Comparison of ENCODE assay signal across 1 cellular context in the genomic region with DNA sequence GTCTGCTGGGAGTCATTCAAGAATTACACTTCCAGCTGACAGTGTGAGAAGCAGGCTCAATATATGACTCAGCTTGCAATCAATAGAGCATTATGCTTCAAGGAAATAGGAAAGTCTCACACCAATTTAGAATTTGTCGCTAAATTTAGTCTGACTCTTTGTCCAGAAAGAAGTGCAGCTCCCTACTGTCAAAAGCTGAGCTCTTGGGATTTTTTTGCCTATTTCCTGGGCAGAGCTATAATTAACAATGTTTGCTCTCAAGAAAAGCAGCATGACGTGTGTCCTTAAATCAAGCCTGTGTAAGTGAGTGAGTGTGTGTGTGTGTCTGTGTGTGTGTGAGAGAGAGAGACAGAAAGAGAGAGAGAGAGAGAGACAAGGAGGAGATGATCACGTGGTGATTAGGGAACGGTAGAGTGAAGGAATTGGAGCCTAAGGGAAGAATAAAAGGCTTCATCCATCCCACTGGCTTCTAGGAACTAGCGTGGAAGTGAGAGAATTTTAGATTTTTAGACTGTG.
TF ChIP-seq lines count a peak whose summit lies in the region.

No MANE protein-coding gene starts in this region.

TF ChIP-seq in HEK293, 187 proteins besides CTCF, POLR2A, EP300 and RAD21 (continued from another document and continues in another):
- TF ChIP-seq ZBTB20 (tag by site-specific recombination; IDR thresholded peaks at IDR 0.05) (peak; percentile 70), RBAK (tag by site-specific recombination; IDR thresholded peaks at IDR 0.05) (0 out of 2 replicates have a peak, but pooled peaks have one; percentile 84), ZBTB48 (tag by site-specific recombination; IDR thresholded peaks at IDR 0.05) (peak; percentile 91), ZNF175 (tag by site-specific recombination; IDR thresholded peaks at IDR 0.05) (no peak), SCRT2 (tag by site-specific recombination; IDR thresholded peaks at IDR 0.05) (no peak), ZNF112 (tag by site-specific recombination; IDR thresholded peaks at IDR 0.05) (peak; percentile 86), ZNF571 (tag by site-specific recombination; IDR thresholded peaks at IDR 0.05) (peak; percentile 85; the same call in 1 of the 2 replicates), ZSCAN30 (tag by site-specific recombination; IDR thresholded peaks at IDR 0.05) (no peak), ZNF121 (tag by site-specific recombination; IDR thresholded peaks at IDR 0.05) (no peak), ZNF248 (tag by site-specific recombination; IDR thresholded peaks at IDR 0.05) (peak; percentile 87; the same call in 1 of the 2 replicates), GLIS2 (tag by site-specific recombination; IDR thresholded peaks at IDR 0.05) (no peak), ZNF449 (tag by site-specific recombination; IDR thresholded peaks at IDR 0.05) (no peak), ZIC2 (tag by site-specific recombination; IDR thresholded peaks at IDR 0.05) (peak; percentile 97), ZNF148 (tag by site-specific recombination; IDR thresholded peaks at IDR 0.05; ENCODE audit: borderline replicate concordance) (peak; percentile 95), ZNF324 (tag by site-specific recombination; IDR thresholded peaks at IDR 0.05) (peak; percentile 96), ZNF585B (tag by site-specific recombination; IDR thresholded peaks at IDR 0.05) (no peak), ZBTB8A (tag by site-specific recombination; IDR thresholded peaks at IDR 0.05) (peak; percentile 65), ZNF24 (tag by site-specific recombination; IDR thresholded peaks at IDR 0.05) (peak; percentile 73; the same call in 1 of the 2 replicates), SALL2 (tag by site-specific recombination; IDR thresholded peaks at IDR 0.05; ENCODE audit: borderline replicate concordance) (peak; percentile 68; the same call in 1 of the 2 replicates), ZNF76 (tag by site-specific recombination; IDR thresholded peaks at IDR 0.05; ENCODE audit: borderline replicate concordance, low read depth) (0 out of 2 replicates have a peak, but pooled peaks have one; percentile 26), ZNF791 (tag by site-specific recombination; IDR thresholded peaks at IDR 0.05) (no peak), ZNF560 (tag by site-specific recombination; IDR thresholded peaks at IDR 0.05; ENCODE audit: borderline replicate concordance) (no peak), ZNF23 (tag by site-specific recombination; IDR thresholded peaks at IDR 0.05; ENCODE audit: borderline replicate concordance) (peak; percentile 58; the same call in 1 of the 2 replicates), MZF1 (tag by site-specific recombination; IDR thresholded peaks at IDR 0.05; ENCODE audit: borderline replicate concordance) (0 out of 2 replicates have a peak, but pooled peaks have one; percentile 34), MYNN (tag by site-specific recombination; IDR thresholded peaks at IDR 0.05; ENCODE audit: borderline replicate concordance) (0 out of 2 replicates have a peak, but pooled peaks have one; percentile 78), BCL6B (tag by site-specific recombination; IDR thresholded peaks at IDR 0.05) (peak; percentile 91), ZSCAN23 (tag by site-specific recombination; IDR thresholded peaks at IDR 0.05) (no peak), ZNF362 (tag by site-specific recombination; IDR thresholded peaks at IDR 0.05) (peak; percentile 76), ZNF423 (tag by site-specific recombination; IDR thresholded peaks at IDR 0.05) (0 out of 2 replicates have a peak, but pooled peaks have one; percentile 58), ZBTB7A (tag by site-specific recombination; IDR thresholded peaks at IDR 0.05; ENCODE audit: low read depth) (peak; percentile 74; the same call in 1 of the 2 replicates), AEBP2 (tag by site-specific recombination; IDR thresholded peaks at IDR 0.05; ENCODE audit: borderline replicate concordance) (0 out of 2 replicates have a peak, but pooled peaks have one; percentile 15), ZNF394 (tag by site-specific recombination; IDR thresholded peaks at IDR 0.05; ENCODE audit: borderline replicate concordance) (0 out of 2 replicates have a peak, but pooled peaks have one; percentile 43), ZNF521 (tag by site-specific recombination; IDR thresholded peaks at IDR 0.05) (no peak), ZNF580 (tag by site-specific recombination; IDR thresholded peaks at IDR 0.05) (peak; percentile 92), ZNF658 (tag by site-specific recombination; IDR thresholded peaks at IDR 0.05) (no peak), ZNF558 (tag by site-specific recombination; IDR thresholded peaks at IDR 0.05) (peak; percentile 84)
- TF ChIP-seq, protein P1, sequence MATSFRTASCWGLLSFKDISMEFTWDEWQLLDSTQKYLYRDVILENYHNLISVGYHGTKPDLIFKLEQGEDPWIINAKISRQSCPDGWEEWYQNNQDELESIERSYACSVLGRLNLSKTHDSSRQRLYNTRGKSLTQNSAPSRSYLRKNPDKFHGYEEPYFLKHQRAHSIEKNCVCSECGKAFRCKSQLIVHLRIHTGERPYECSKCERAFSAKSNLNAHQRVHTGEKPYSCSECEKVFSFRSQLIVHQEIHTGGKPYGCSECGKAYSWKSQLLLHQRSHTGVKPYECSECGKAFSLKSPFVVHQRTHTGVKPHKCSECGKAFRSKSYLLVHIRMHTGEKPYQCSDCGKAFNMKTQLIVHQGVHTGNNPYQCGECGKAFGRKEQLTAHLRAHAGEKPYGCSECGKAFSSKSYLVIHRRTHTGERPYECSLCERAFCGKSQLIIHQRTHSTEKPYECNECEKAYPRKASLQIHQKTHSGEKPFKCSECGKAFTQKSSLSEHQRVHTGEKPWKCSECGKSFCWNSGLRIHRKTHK (tag by site-specific recombination; IDR thresholded peaks at IDR 0.05), result peak; percentile 61; the same call in 1 of the 2 replicates
- TF ChIP-seq, protein P2, sequence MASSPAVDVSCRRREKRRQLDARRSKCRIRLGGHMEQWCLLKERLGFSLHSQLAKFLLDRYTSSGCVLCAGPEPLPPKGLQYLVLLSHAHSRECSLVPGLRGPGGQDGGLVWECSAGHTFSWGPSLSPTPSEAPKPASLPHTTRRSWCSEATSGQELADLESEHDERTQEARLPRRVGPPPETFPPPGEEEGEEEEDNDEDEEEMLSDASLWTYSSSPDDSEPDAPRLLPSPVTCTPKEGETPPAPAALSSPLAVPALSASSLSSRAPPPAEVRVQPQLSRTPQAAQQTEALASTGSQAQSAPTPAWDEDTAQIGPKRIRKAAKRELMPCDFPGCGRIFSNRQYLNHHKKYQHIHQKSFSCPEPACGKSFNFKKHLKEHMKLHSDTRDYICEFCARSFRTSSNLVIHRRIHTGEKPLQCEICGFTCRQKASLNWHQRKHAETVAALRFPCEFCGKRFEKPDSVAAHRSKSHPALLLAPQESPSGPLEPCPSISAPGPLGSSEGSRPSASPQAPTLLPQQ (tag by site-specific recombination; IDR thresholded peaks at IDR 0.05), result peak; percentile 93
- TF ChIP-seq, protein P3, sequence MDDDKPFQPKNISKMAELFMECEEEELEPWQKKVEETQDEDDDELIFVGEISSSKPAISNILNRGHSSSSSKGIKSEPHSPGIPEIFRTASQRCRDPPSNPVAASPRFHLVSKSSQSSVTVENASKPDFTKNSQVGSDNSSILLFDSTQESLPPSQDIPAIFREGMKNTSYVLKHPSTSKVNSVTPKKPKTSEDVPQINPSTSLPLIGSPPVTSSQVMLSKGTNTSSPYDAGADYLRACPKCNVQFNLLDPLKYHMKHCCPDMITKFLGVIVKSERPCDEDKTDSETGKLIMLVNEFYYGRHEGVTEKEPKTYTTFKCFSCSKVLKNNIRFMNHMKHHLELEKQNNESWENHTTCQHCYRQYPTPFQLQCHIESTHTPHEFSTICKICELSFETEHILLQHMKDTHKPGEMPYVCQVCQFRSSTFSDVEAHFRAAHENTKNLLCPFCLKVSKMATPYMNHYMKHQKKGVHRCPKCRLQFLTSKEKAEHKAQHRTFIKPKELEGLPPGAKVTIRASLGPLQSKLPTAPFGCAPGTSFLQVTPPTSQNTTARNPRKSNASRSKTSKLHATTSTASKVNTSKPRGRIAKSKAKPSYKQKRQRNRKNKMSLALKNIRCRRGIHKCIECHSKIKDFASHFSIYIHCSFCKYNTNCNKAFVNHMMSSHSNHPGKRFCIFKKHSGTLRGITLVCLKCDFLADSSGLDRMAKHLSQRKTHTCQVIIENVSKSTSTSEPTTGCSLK (tag by site-specific recombination; IDR thresholded peaks at IDR 0.05), result no peak
- TF ChIP-seq, protein P4, sequence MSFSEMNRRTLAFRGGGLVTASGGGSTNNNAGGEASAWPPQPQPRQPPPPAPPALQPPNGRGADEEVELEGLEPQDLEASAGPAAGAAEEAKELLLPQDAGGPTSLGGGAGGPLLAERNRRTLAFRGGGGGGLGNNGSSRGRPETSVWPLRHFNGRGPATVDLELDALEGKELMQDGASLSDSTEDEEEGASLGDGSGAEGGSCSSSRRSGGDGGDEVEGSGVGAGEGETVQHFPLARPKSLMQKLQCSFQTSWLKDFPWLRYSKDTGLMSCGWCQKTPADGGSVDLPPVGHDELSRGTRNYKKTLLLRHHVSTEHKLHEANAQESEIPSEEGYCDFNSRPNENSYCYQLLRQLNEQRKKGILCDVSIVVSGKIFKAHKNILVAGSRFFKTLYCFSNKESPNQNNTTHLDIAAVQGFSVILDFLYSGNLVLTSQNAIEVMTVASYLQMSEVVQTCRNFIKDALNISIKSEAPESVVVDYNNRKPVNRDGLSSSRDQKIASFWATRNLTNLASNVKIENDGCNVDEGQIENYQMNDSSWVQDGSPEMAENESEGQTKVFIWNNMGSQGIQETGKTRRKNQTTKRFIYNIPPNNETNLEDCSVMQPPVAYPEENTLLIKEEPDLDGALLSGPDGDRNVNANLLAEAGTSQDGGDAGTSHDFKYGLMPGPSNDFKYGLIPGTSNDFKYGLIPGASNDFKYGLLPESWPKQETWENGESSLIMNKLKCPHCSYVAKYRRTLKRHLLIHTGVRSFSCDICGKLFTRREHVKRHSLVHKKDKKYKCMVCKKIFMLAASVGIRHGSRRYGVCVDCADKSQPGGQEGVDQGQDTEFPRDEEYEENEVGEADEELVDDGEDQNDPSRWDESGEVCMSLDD (tag by site-specific recombination; IDR thresholded peaks at IDR 0.05), result peak; percentile 82
